ENCODE assay signal across 28 cellular contexts in the genomic region with DNA sequence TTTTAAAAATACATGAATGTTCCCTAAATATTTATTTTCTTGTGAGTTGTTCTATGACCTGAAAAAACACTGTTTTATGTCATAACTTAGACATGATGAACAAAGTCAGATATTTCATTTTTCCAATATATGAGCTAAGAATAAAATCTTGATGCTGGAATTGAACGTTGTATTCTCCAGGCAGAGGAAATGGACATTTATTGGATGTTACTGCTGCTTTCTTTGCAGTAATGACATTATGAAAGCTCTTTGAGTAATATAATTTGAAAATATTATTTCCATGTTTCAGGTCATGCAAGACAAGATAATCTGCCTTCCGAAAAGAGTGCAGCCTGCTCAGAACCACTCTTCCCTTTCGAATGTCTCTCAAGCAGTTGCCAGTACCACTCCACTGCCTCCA.
DNase-seq lines count a peak whose midpoint lies in the region; ATAC-seq, FAIRE-seq and TF ChIP-seq lines count a peak whose summit lies in the region.
"Had no signal": no experiment of that assay in that cellular context is flagged by ENCODE, and none has a peak within 500 bp of the region (broad histone marks: within the 10 kb centered on the region; RNA-seq: fewer than 3 reads in every experiment).

No MANE protein-coding gene starts in this region.

- no peak overlapping the region for H3K9ac ChIP-seq in SK-N-SH
- H3K9ac ChIP-seq: BLaER1 treated with 17β-estradiol and CSF1 and Interleukin-3, amounts not matched to agents 10 nM and 100 nM had no signal

- no peaks in the 10 kb centered on the region for H4K20me1 ChIP-seq in SK-N-SH (ENCODE audit: insufficient read depth)
- H4K20me1 ChIP-seq: BLaER1 treated with 17β-estradiol and CSF1 and Interleukin-3, amounts not matched to agents 10 nM and 100 nM had no signal

- no peak overlapping the region for H3K4me3 ChIP-seq in SK-N-SH (ENCODE audit: low read depth in 2 of 2, low read length in 1 of 2)
- H3K4me3 ChIP-seq: A549; BLaER1 treated with 17β-estradiol and CSF1 and Interleukin-3, amounts not matched to agents 10 nM and 100 nM; MG63; SJSA1 had no signal

- H3K9me2 ChIP-seq in SK-N-SH: no peaks in the 10 kb centered on the region

- H3K36me3 Mint-ChIP-seq in activated CD8-positive, alpha-beta T cell treated with anti-CD3 and anti-CD28 coated beads for 36 hours (ENCODE audit: low read depth): peaks cover 84% of the 10 kb centered on the region
- peaks cover 84% of the 10 kb centered on the region for H3K36me3 Mint-ChIP-seq in activated CD8-positive, alpha-beta T cell treated with anti-CD3 and anti-CD28 coated beads, Interleukin-2, amount 10 ng/mL, durations not matched to agents 7 days and 5 days (ENCODE audit: low read depth)
- peaks cover 85% of the 10 kb centered on the region for H3K36me3 Mint-ChIP-seq in CD4-positive, alpha-beta T cell (ENCODE audit: low read depth)
- peaks cover 80% of the 10 kb centered on the region for H3K36me3 Mint-ChIP-seq in activated naive CD8-positive, alpha-beta T cell treated with anti-CD3 and anti-CD28 coated beads for 36 hours

- no peaks in the 10 kb centered on the region for H3K9me3 Mint-ChIP-seq in activated CD8-positive, alpha-beta T cell treated with anti-CD3 and anti-CD28 coated beads for 36 hours
- H3K9me3 Mint-ChIP-seq in activated CD8-positive, alpha-beta T cell treated with anti-CD3 and anti-CD28 coated beads, Interleukin-2, amount 10 ng/mL, durations not matched to agents 7 days and 5 days (ENCODE audit: insufficient read depth): no peaks in the 10 kb centered on the region
- no peaks in the 10 kb centered on the region for H3K9me3 Mint-ChIP-seq in CD4-positive, alpha-beta T cell
- no peaks in the 10 kb centered on the region for H3K9me3 Mint-ChIP-seq in activated naive CD8-positive, alpha-beta T cell treated with anti-CD3 and anti-CD28 coated beads for 36 hours
- H3K9me3 Mint-ChIP-seq: CD8-positive, alpha-beta memory T cell had no signal

- no peak for TF ChIP-seq CTCF in activated CD8-positive, alpha-beta T cell treated with anti-CD3 and anti-CD28 coated beads for 36 hours (IDR thresholded peaks at IDR 0.05)
- TF ChIP-seq CTCF in CD4-positive, alpha-beta T cell (IDR thresholded peaks at IDR 0.05): no peak
- TF ChIP-seq CTCF in SK-N-SH (IDR thresholded peaks at IDR 0.05) (no peak), D721Med (IDR thresholded peaks at IDR 0.05; ENCODE audit: insufficient read depth, missing control alignments) (no peak)

- no peak for DNase-seq in activated CD8-positive, alpha-beta T cell treated with anti-CD3 and anti-CD28 coated beads for 36 hours
- no peak for DNase-seq in activated CD8-positive, alpha-beta T cell treated with anti-CD3 and anti-CD28 coated beads, Interleukin-2, amount 10 ng/mL, durations not matched to agents 7 days and 5 days
- DNase-seq in CD4-positive, alpha-beta T cell: no peak
- peak; percentile 37 for DNase-seq in SK-N-SH
- no peak for DNase-seq in activated naive CD8-positive, alpha-beta T cell treated with anti-CD3 and anti-CD28 coated beads for 36 hours
- DNase-seq in D721Med (ENCODE audit: insufficient read length, low spot score): no peak
- DNase-seq in NCI-H69 (lab: John Stamatoyannopoulos, UW): no peak
- DNase-seq: AML-193; CD8-positive, alpha-beta memory T cell; DMS79 treated with DMSO at 0.1 percent for 48 hours; HCEC 1CT; IMR-90; KG1; MG63; NCI-H1105 treated with DMSO at 0.1 percent for 48 hours; NCI-H146; NCI-H2029; NCI-H446 treated with DMSO at 0.1 percent for 48 hours; NCI-H526; Right ventricle myocardium superior; RPMI8226 had no signal

- no peak overlapping the region for H3K27ac ChIP-seq in CD4-positive, alpha-beta T cell (ENCODE audit: low read depth, low read length)
- peak overlapping the region in 1 of 2 experiments; percentile 64; a peak in 2 of 4 replicates for H3K27ac ChIP-seq in SK-N-SH (ENCODE audit: low read depth in 2 of 2, low read length in 1 of 2)
- H3K27ac ChIP-seq: A549, SJSA1 had no signal

- peaks cover 19 to 27% of the 10 kb centered on the region in 2 experiments for H3K36me3 ChIP-seq in SK-N-SH (replicated peaks in 1 of 2; ENCODE audit: control insufficient read depth in 1 of 2, insufficient read depth in 2 of 2, low read length in 1 of 2)
- H3K36me3 ChIP-seq: MG63 had no signal

- CTCF ChIA-PET in activated CD8-positive, alpha-beta T cell treated with anti-CD3 and anti-CD28 coated beads for 36 hours (lab: Charles Lee): no interaction called here
- CTCF ChIA-PET in activated CD8-positive, alpha-beta T cell treated with anti-CD3 and anti-CD28 coated beads, Interleukin-2, amount 10 ng/mL, durations not matched to agents 7 days and 5 days (lab: Charles Lee): interaction anchor here (0.6 to 1.5 kb wide), 3 partner anchors 9 to 51 kb away, joined by 3 to 6 read pairs (median 3); no protein-coding TSS in a partner anchor
- CTCF ChIA-PET in CD4-positive, alpha-beta T cell (lab: Charles Lee): no interaction called here
- CTCF ChIA-PET in SK-N-SH (lab: Yijun Ruan, JAX): interaction anchor here (1.0 to 1.1 kb wide), 2 partner anchors 50 to 59 kb away, joined by 3 to 11 read pairs; no protein-coding TSS in a partner anchor

- H3K4me2 ChIP-seq in SK-N-SH: no peak overlapping the region
- H3K4me2 ChIP-seq: A549; BLaER1 treated with 17β-estradiol and CSF1 and Interleukin-3, amounts not matched to agents 10 nM and 100 nM had no signal

- H3K27me3 Mint-ChIP-seq in activated CD8-positive, alpha-beta T cell treated with anti-CD3 and anti-CD28 coated beads for 36 hours: no peaks in the 10 kb centered on the region
- H3K27me3 Mint-ChIP-seq in activated CD8-positive, alpha-beta T cell treated with anti-CD3 and anti-CD28 coated beads, Interleukin-2, amount 10 ng/mL, durations not matched to agents 7 days and 5 days (ENCODE audit: low read depth): no peaks in the 10 kb centered on the region
- H3K27me3 Mint-ChIP-seq in CD4-positive, alpha-beta T cell: no peaks in the 10 kb centered on the region
- H3K27me3 Mint-ChIP-seq in activated naive CD8-positive, alpha-beta T cell treated with anti-CD3 and anti-CD28 coated beads for 36 hours: no peaks in the 10 kb centered on the region
- H3K27me3 Mint-ChIP-seq: CD8-positive, alpha-beta memory T cell had no signal

- H3K9me3 ChIP-seq in CD4-positive, alpha-beta T cell (ENCODE audit: control insufficient read depth, low read length): no peaks in the 10 kb centered on the region
- H3K9me3 ChIP-seq in SK-N-SH: no peaks in the 10 kb centered on the region
- H3K9me3 ChIP-seq: A549, MG63, SJSA1 had no signal

- intact Hi-C loops in activated CD8-positive, alpha-beta T cell treated with anti-CD3 and anti-CD28 coated beads for 36 hours (cut with micrococcal nuclease): no loop called here
- intact Hi-C loops in CD4-positive, alpha-beta T cell (cut with DNase I, micrococcal nuclease): no loop called here

- peaks cover 70% of the 10 kb centered on the region for H3K4me1 Mint-ChIP-seq in activated CD8-positive, alpha-beta T cell treated with anti-CD3 and anti-CD28 coated beads for 36 hours (ENCODE audit: low read depth)
- peaks cover 37% of the 10 kb centered on the region for H3K4me1 Mint-ChIP-seq in activated CD8-positive, alpha-beta T cell treated with anti-CD3 and anti-CD28 coated beads, Interleukin-2, amount 10 ng/mL, durations not matched to agents 7 days and 5 days (ENCODE audit: low read depth)
- H3K4me1 Mint-ChIP-seq in CD4-positive, alpha-beta T cell (ENCODE audit: low read depth): peaks cover 49% of the 10 kb centered on the region
- peaks cover 51% of the 10 kb centered on the region for H3K4me1 Mint-ChIP-seq in activated naive CD8-positive, alpha-beta T cell treated with anti-CD3 and anti-CD28 coated beads for 36 hours

- no peak overlapping the region for H3K4me3 Mint-ChIP-seq in activated CD8-positive, alpha-beta T cell treated with anti-CD3 and anti-CD28 coated beads for 36 hours
- no peak overlapping the region for H3K4me3 Mint-ChIP-seq in activated CD8-positive, alpha-beta T cell treated with anti-CD3 and anti-CD28 coated beads, Interleukin-2, amount 10 ng/mL, durations not matched to agents 7 days and 5 days
- H3K4me3 Mint-ChIP-seq in CD4-positive, alpha-beta T cell: no peak overlapping the region
- H3K4me3 Mint-ChIP-seq in activated naive CD8-positive, alpha-beta T cell treated with anti-CD3 and anti-CD28 coated beads for 36 hours: no peak overlapping the region
- H3K4me3 Mint-ChIP-seq: CD8-positive, alpha-beta memory T cell had no signal

- H3K27ac Mint-ChIP-seq in activated CD8-positive, alpha-beta T cell treated with anti-CD3 and anti-CD28 coated beads for 36 hours: peak overlapping the region; percentile 18
- no peak overlapping the region for H3K27ac Mint-ChIP-seq in activated CD8-positive, alpha-beta T cell treated with anti-CD3 and anti-CD28 coated beads, Interleukin-2, amount 10 ng/mL, durations not matched to agents 7 days and 5 days
- peak overlapping the region; percentile 49 for H3K27ac Mint-ChIP-seq in CD4-positive, alpha-beta T cell
- peak overlapping the region; percentile 11 for H3K27ac Mint-ChIP-seq in activated naive CD8-positive, alpha-beta T cell treated with anti-CD3 and anti-CD28 coated beads for 36 hours

- H3K27me3 ChIP-seq in CD4-positive, alpha-beta T cell (ENCODE audit: control insufficient read depth, insufficient read depth, low read length): no peaks in the 10 kb centered on the region
- no peaks in the 10 kb centered on the region for H3K27me3 ChIP-seq in SK-N-SH (ENCODE audit: insufficient read depth)
- H3K27me3 ChIP-seq: BLaER1 treated with 17β-estradiol and CSF1 and Interleukin-3, amounts not matched to agents 10 nM and 100 nM; MG63; SJSA1 had no signal

- TF ChIP-seq RAD21 in SK-N-SH (IDR thresholded peaks at IDR 0.05; ENCODE audit: low read length): 0 out of 2 replicates have a peak, but pooled peaks have one; percentile 19

- no peaks in the 10 kb centered on the region for H3F3A ChIP-seq in SK-N-SH (replicated peaks; ENCODE audit: insufficient read depth)

- TF ChIP-seq EP300 in SK-N-SH (IDR thresholded peaks at IDR 0.05; ENCODE audit: borderline replicate concordance in 1 of 2, low read depth in 1 of 2, low read length in 1 of 2): peak in 1 of 2 experiments; percentile 86; a peak in 2 of 4 replicates

- no peaks in the 10 kb centered on the region for H3K79me2 ChIP-seq in SK-N-SH (ENCODE audit: insufficient read depth)

- H3K4me1 ChIP-seq in SK-N-SH (ENCODE audit: control insufficient read depth in 1 of 2, insufficient read depth in 2 of 2, low read depth in 1 of 2, low read length in 1 of 2): peaks cover 6 to 20% of the 10 kb centered on the region in 2 experiments; a peak in 3 of 4 replicates
- H3K4me1 ChIP-seq: A549 had no signal

- no peak for FAIRE-seq in D721Med (lab: Jason Lieb, UNC)
- FAIRE-seq: A549, GM12892, GM19239, H1 had no signal

- no peak overlapping the region for H2AFZ ChIP-seq in SK-N-SH (ENCODE audit: low read depth)

- WGBS in SK-N-SH (ENCODE audit: low lambda C conversion rate): 44% methylated on average over 3 of the region's 3 CpGs

- ATAC-seq in activated CD8-positive, alpha-beta T cell treated with anti-CD3 and anti-CD28 coated beads for 36 hours: no peak
- ATAC-seq in activated CD8-positive, alpha-beta T cell treated with anti-CD3 and anti-CD28 coated beads, Interleukin-2, amount 10 ng/mL, durations not matched to agents 7 days and 5 days: no peak
- ATAC-seq in CD4-positive, alpha-beta T cell (ENCODE audit: poor library complexity): no peak
- ATAC-seq in HG03469 (IDR thresholded peaks at IDR 0.05; ENCODE audit: unreplicated experiment): no peak
- ATAC-seq: A549 had no signal

- POLR2A ChIA-PET in activated CD8-positive, alpha-beta T cell treated with anti-CD3 and anti-CD28 coated beads for 36 hours (lab: Charles Lee): interaction anchor here (0.6 to 1.0 kb wide), 2 partner anchors 10 to 15 kb away, joined by 3 read pairs; no protein-coding TSS in a partner anchor
- POLR2A ChIA-PET in activated CD8-positive, alpha-beta T cell treated with anti-CD3 and anti-CD28 coated beads, Interleukin-2, amount 10 ng/mL, durations not matched to agents 7 days and 5 days (lab: Charles Lee): no interaction called here
- POLR2A ChIA-PET in CD4-positive, alpha-beta T cell (lab: Charles Lee): no interaction called here
- POLR2A ChIA-PET in SK-N-SH (lab: Yijun Ruan, JAX): no interaction called here

Comparison
In these comparisons a context has a peak if more than half of its experiments do, and no peak if none do; other contexts are left out.
1. CTCF ChIA-PET loops: an anchor here in activated CD8-positive, alpha-beta T cell treated with anti-CD3 and anti-CD28 coated beads, Interleukin-2, amount 10 ng/mL, durations not matched to agents 7 days and 5 days (0.6 to 1.5 kb wide) and SK-N-SH (1.0 to 1.1 kb wide); none called in activated CD8-positive, alpha-beta T cell treated with anti-CD3 and anti-CD28 coated beads for 36 hours and CD4-positive, alpha-beta T cell.